ENCODE assay signal across 24 cellular contexts in genomic region chr10:35133586-35133985, GRCh38. TPM values are rescaled to one million over a fixed set of nuclear protein-coding genes. Genes with fewer than 3 reads are reported as not detected.
A peak's percentile ranks its signal among the peaks of the same experiment; 100 is the strongest.
DNase-seq lines count a peak whose midpoint lies in the region; ATAC-seq and FAIRE-seq lines count a peak whose summit lies in the region.
"Had no signal": no experiment of that assay in that cellular context is flagged by ENCODE, and none has a peak within 500 bp of the region (broad histone marks: within the 10 kb centered on the region; RNA-seq: fewer than 3 reads in every experiment).

No MANE protein-coding gene starts in this region.

- H3K4me1 Mint-ChIP-seq in CD4-positive, alpha-beta memory T cell = peaks cover 36 to 69% (median 52%) of the 10 kb centered on the region in 4 donors
- H3K4me1 Mint-ChIP-seq in activated CD4-positive, alpha-beta memory T cell treated with anti-CD3 and anti-CD28 coated beads, Interleukin-2, amount 10 ng/mL, durations not matched to agents 7 days and 5 days = peaks cover 78% of the 10 kb centered on the region
- H3K4me1 Mint-ChIP-seq in memory B cell = peaks cover 26% of the 10 kb centered on the region

- DNase-seq in CD4-positive, alpha-beta memory T cell = no peak
- DNase-seq in GM18507 (ENCODE audit: extremely low spot score, insufficient read length, low read depth) = no peak
- no peak for DNase-seq in activated CD4-positive, alpha-beta memory T cell treated with anti-CD3 and anti-CD28 coated beads, Interleukin-2, amount 10 ng/mL, durations not matched to agents 7 days and 5 days
- DNase-seq in memory B cell (ENCODE audit: low spot score in 2 of 2) = no peak
- no peak for DNase-seq in SW 1271 (lab: John Stamatoyannopoulos, UW)
- DNase-seq in MV-4-11 (lab: John Stamatoyannopoulos, UW) = no peak
- DNase-seq: activated CD4-positive, alpha-beta T cell treated with anti-CD3 and anti-CD28 coated beads, Interleukin-2, amount 50 U/mL, for 1 hour; aorta; central memory CD4-positive, alpha-beta T cell; dorsolateral prefrontal cortex; EL; left ventricle myocardium superior; MM.1S; mucosa of descending colon; NCI-H1436 treated with DMSO at 0.1 percent for 48 hours; NCI-H526 treated with DMSO at 0.1 percent for 48 hours; nucleus accumbens; stimulated activated CD4-positive, alpha-beta T cell treated with anti-CD3 and anti-CD28 coated beads, Interleukin-4, amount 100 ng/mL, for 1 hour had no signal

- H3K36me3 ChIP-seq in CD4-positive, alpha-beta memory T cell (ENCODE audit: insufficient read depth, low read length) = no peaks in the 10 kb centered on the region

- POLR2A ChIA-PET in CD4-positive, alpha-beta memory T cell (lab: Charles Lee; ENCODE audit: partially characterized antibody) = interaction anchor here (3.4 to 4.7 kb wide), 2 partner anchors 16 to 62 kb away, joined by 17 to 63 read pairs; no protein-coding TSS in a partner anchor
- POLR2A ChIA-PET in activated CD4-positive, alpha-beta memory T cell treated with anti-CD3 and anti-CD28 coated beads, Interleukin-2, amount 10 ng/mL, durations not matched to agents 7 days and 5 days (lab: Charles Lee) = interaction anchor here (6.7 to 15.7 kb wide), 2 partner anchors 17 to 67 kb away, joined by 64 to 730 read pairs; no protein-coding TSS in a partner anchor

- H3K4me3 Mint-ChIP-seq in CD4-positive, alpha-beta memory T cell = peak overlapping the region in 3 of 8 donors; percentile 13 to 24 (median 17)
- H3K4me3 Mint-ChIP-seq in activated CD4-positive, alpha-beta memory T cell treated with anti-CD3 and anti-CD28 coated beads, Interleukin-2, amount 10 ng/mL, durations not matched to agents 7 days and 5 days = peak overlapping the region; percentile 29
- no peak overlapping the region for H3K4me3 Mint-ChIP-seq in memory B cell

- H3K36me3 Mint-ChIP-seq in CD4-positive, alpha-beta memory T cell = no peaks in the 10 kb centered on the region
- peaks cover 5% of the 10 kb centered on the region for H3K36me3 Mint-ChIP-seq in activated CD4-positive, alpha-beta memory T cell treated with anti-CD3 and anti-CD28 coated beads, Interleukin-2, amount 10 ng/mL, durations not matched to agents 7 days and 5 days (ENCODE audit: low read depth)
- no peaks in the 10 kb centered on the region for H3K36me3 Mint-ChIP-seq in memory B cell

- peak; percentile 24 for FAIRE-seq in GM18507 (lab: Jason Lieb, UNC)
- FAIRE-seq: TTC549, urothelium cell line had no signal

- peak overlapping the region; percentile 59 for H3K27ac ChIP-seq in CD4-positive, alpha-beta memory T cell (ENCODE audit: low read depth, low read length)
- H3K27ac ChIP-seq: dorsolateral prefrontal cortex, hepatocyte had no signal

- intact Hi-C loops in CD4-positive, alpha-beta memory T cell (cut with micrococcal nuclease) = no loop called here

- H3K27me3 Mint-ChIP-seq in CD4-positive, alpha-beta memory T cell = no peaks in the 10 kb centered on the region
- H3K27me3 Mint-ChIP-seq in activated CD4-positive, alpha-beta memory T cell treated with anti-CD3 and anti-CD28 coated beads, Interleukin-2, amount 10 ng/mL, durations not matched to agents 7 days and 5 days = no peaks in the 10 kb centered on the region
- no peaks in the 10 kb centered on the region for H3K27me3 Mint-ChIP-seq in memory B cell

- no peaks in the 10 kb centered on the region for H3K9me3 ChIP-seq in CD4-positive, alpha-beta memory T cell (ENCODE audit: control insufficient read depth in 1 of 2, low read length in 2 of 2)
- H3K9me3 ChIP-seq: mucosa of descending colon had no signal

- ATAC-seq in memory B cell (ENCODE audit: low read depth) (no peak), HG02870 (IDR thresholded peaks at IDR 0.05; ENCODE audit: unreplicated experiment) (no peak), GM21447 (IDR thresholded peaks at IDR 0.05; ENCODE audit: unreplicated experiment) (no peak)
- ATAC-seq: left ventricle myocardium superior, mucosa of descending colon had no signal

- no peaks in the 10 kb centered on the region for H3K9me3 Mint-ChIP-seq in CD4-positive, alpha-beta memory T cell
- no peaks in the 10 kb centered on the region for H3K9me3 Mint-ChIP-seq in activated CD4-positive, alpha-beta memory T cell treated with anti-CD3 and anti-CD28 coated beads, Interleukin-2, amount 10 ng/mL, durations not matched to agents 7 days and 5 days
- no peaks in the 10 kb centered on the region for H3K9me3 Mint-ChIP-seq in memory B cell

- H3K27ac Mint-ChIP-seq in CD4-positive, alpha-beta memory T cell = peak overlapping the region in 6 of 7 donors; percentile 95 to 99 (median 98)
- H3K27ac Mint-ChIP-seq in activated CD4-positive, alpha-beta memory T cell treated with anti-CD3 and anti-CD28 coated beads, Interleukin-2, amount 10 ng/mL, durations not matched to agents 7 days and 5 days = peak overlapping the region; percentile 95
- peak overlapping the region; percentile 97 for H3K27ac Mint-ChIP-seq in memory B cell

- CTCF ChIA-PET in CD4-positive, alpha-beta memory T cell (lab: Charles Lee; ENCODE audit: partially characterized antibody) = interaction anchor here (1.5 to 15.5 kb wide), 2 partner anchors 12 to 61 kb away, joined by 3 to 242 read pairs; no protein-coding TSS in a partner anchor
- CTCF ChIA-PET in activated CD4-positive, alpha-beta memory T cell treated with anti-CD3 and anti-CD28 coated beads, Interleukin-2, amount 10 ng/mL, durations not matched to agents 7 days and 5 days (lab: Charles Lee) = interaction anchor here (0.6 to 11.5 kb wide), 6 partner anchors 16 to 1107 kb away, joined by 3 to 219 read pairs (median 4); no protein-coding TSS in a partner anchor

- peaks cover 72% of the 10 kb centered on the region for H3K4me1 ChIP-seq in CD4-positive, alpha-beta memory T cell (ENCODE audit: insufficient read depth, low read length)

- H3K4me3 ChIP-seq in CD4-positive, alpha-beta memory T cell (ENCODE audit: low read length in 2 of 2) = no peak overlapping the region
- H3K4me3 ChIP-seq: dorsolateral prefrontal cortex, hepatocyte, mucosa of descending colon, smooth muscle cell had no signal

- H3K27me3 ChIP-seq in CD4-positive, alpha-beta memory T cell (ENCODE audit: insufficient read depth, low read length) = no peaks in the 10 kb centered on the region
- H3K27me3 ChIP-seq: dorsolateral prefrontal cortex, hepatocyte had no signal

RNA-seq across cellular contexts. Expression of gene CREM, which starts 6.9 kb away (rescaled TPM):
- total RNA-seq in CD4-positive, alpha-beta memory T cell = 10 to 100 TPM; 17.8 to 22.3 TPM
- 10 to 100 TPM; 30.6 to 66.4 TPM for polyA plus RNA-seq in CD4-positive, alpha-beta memory T cell
- 100 to 1,000 TPM; 154 to 157 TPM for total RNA-seq in activated CD4-positive, alpha-beta memory T cell treated with anti-CD3 and anti-CD28 coated beads, Interleukin-2, amount 10 ng/mL, durations not matched to agents 7 days and 5 days

RNA-seq across cellular contexts. Expression of gene CUL2, which starts 43.4 kb away (rescaled TPM):
- total RNA-seq in CD4-positive, alpha-beta memory T cell = 10 to 100 TPM; 34.6 to 37.8 TPM
- polyA plus RNA-seq in CD4-positive, alpha-beta memory T cell = 10 to 100 TPM; 22.8 to 28.3 TPM
- 10 to 100 TPM; 30.6 to 34.3 TPM for total RNA-seq in activated CD4-positive, alpha-beta memory T cell treated with anti-CD3 and anti-CD28 coated beads, Interleukin-2, amount 10 ng/mL, durations not matched to agents 7 days and 5 days

Comparison
In these comparisons a context has a peak if more than half of its experiments do, and no peak if none do; other contexts are left out.
1. RNA of gene CREM, which starts 6.9 kb away (total RNA-seq): 154 to 157 TPM in activated CD4-positive, alpha-beta memory T cell treated with anti-CD3 and anti-CD28 coated beads, Interleukin-2, amount 10 ng/mL, durations not matched to agents 7 days and 5 days; 17.8 to 22.3 TPM in CD4-positive, alpha-beta memory T cell; every median in the first group is over 4 times any median in the second.
2. Peak in every context shown above with its lines, with median percentiles within 50 percentile points of each other: H3K27ac Mint-ChIP-seq.